ENCODE assay signal across 26 cellular contexts in genomic region chr12:101042211-101042610, GRCh38.
DNase-seq lines count a peak whose midpoint lies in the region; ATAC-seq lines count a peak whose summit lies in the region.
"Had no signal": no experiment of that assay in that cellular context is flagged by ENCODE, and none has a peak within 500 bp of the region (broad histone marks: within the 10 kb centered on the region; RNA-seq: fewer than 3 reads in every experiment).

No MANE protein-coding gene starts in this region.

- DNase-seq in DMS53 treated with DMSO at 0.1 percent for 48 hours (lab: John Stamatoyannopoulos, UW; ENCODE audit: unreplicated experiment) (peak; percentile 47), NCI-H146 treated with DMSO at 0.1 percent for 48 hours (lab: John Stamatoyannopoulos, UW; ENCODE audit: unreplicated experiment) (peak; percentile 9), NCI-H748 (lab: John Stamatoyannopoulos, UW; ENCODE audit: unreplicated experiment) (peak; percentile 84), kidney tubule cell (ENCODE audit: low spot score) (peak; percentile 17), D341Med (ENCODE audit: low spot score) (no peak)
- no peak for DNase-seq in activated CD4-positive, alpha-beta T cell treated with anti-CD3 and anti-CD28 coated beads, Interleukin-2, amount 50 U/mL, for 4 hours
- DNase-seq: activated CD4-positive, alpha-beta T cell treated with anti-CD3 and anti-CD28 coated beads, Interleukin-2, amount 10 ng/mL, durations not matched to agents 7 days and 5 days; activated effector memory CD4-positive, alpha-beta T cell treated with Interleukin-2 at 50 U/mL for 16 hours; activated naive CD8-positive, alpha-beta T cell treated with anti-CD3 and anti-CD28 coated beads for 36 hours; activated T-cell treated with anti-CD3 and anti-CD28 coated beads, Interleukin-2, amount 50 U/mL, for 1 hour; anterior cingulate cortex; C1 segment of cervical spinal cord; Caco-2; effector memory CD8-positive, alpha-beta T cell; glutamatergic neuron; left lung; mesenchymal stem cell; MM.1S; NCI-H1436; NCI-H526 treated with DMSO at 0.1 percent for 48 hours; ovary; RPMI8226; stimulated activated naive CD4-positive, alpha-beta T cell treated with Interleukin-2 at 50 U/mL for 16 hours; upper lobe of right lung had no signal

- no peak for ATAC-seq in HG03095 (IDR thresholded peaks at IDR 0.05; ENCODE audit: unreplicated experiment)
- ATAC-seq: effector memory CD8-positive, alpha-beta T cell; left lung; upper lobe of right lung; WTC11 had no signal

Comparison
In these comparisons a context has a peak if more than half of its experiments do, and no peak if none do; other contexts are left out.
1. DNase-seq: peak in DMS53 treated with DMSO at 0.1 percent for 48 hours (single experiment), NCI-H146 treated with DMSO at 0.1 percent for 48 hours (single experiment), NCI-H748 (single experiment) and kidney tubule cell (single experiment); none in D341Med (single experiment) and activated CD4-positive, alpha-beta T cell treated with anti-CD3 and anti-CD28 coated beads, Interleukin-2, amount 50 U/mL, for 4 hours (0 of 2).